20 cellular contexts compared by ENCODE assay signal in the genomic region with DNA sequence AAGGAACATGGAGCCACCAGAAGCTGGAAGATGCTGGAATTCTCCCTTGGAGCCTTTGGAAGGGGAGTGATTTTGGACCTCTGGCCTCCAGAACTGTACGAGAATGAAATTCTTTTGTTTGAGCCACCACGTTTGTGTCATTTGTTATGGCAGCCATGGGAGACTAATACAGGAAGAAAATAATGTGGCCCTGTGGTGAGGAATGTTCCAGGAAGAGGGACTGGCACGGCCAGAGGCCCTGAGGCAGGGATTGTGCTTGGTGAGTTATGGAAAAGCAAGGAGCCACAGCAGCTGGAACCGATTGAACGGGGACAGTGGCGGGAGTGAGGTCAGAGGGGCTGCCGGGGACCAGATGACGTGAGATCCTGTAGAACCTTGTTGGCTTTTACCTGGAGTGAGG. TPM values are rescaled to one million over a fixed set of nuclear protein-coding genes. Genes with fewer than 3 reads are reported as not detected.
A peak's percentile ranks its signal among the peaks of the same experiment; 100 is the strongest.
DNase-seq lines count a peak whose midpoint lies in the region; ATAC-seq, FAIRE-seq and TF ChIP-seq lines count a peak whose summit lies in the region.
"Had no signal": no experiment of that assay in that cellular context is flagged by ENCODE, and none has a peak within 500 bp of the region (broad histone marks: within the 10 kb centered on the region; RNA-seq: fewer than 3 reads in every experiment).

No MANE protein-coding gene starts in this region.

- DNase-seq in activated CD4-positive, alpha-beta T cell treated with anti-CD3 and anti-CD28 coated beads for 36 hours = no peak
- no peak for DNase-seq in activated CD4-positive, alpha-beta T cell treated with anti-CD3 and anti-CD28 coated beads, Interleukin-2, amount 10 ng/mL, durations not matched to agents 24 days and 14 days
- DNase-seq in K562 (ENCODE audit: extremely low read depth in 1 of 4, low spot score in 3 of 4) (no peak), neural progenitor cell (ENCODE audit: low spot score) (no peak), progenitor cell of endocrine pancreas (ENCODE audit: low spot score, unreplicated experiment) (no peak)
- DNase-seq: AML-193; Caco-2; CD4-positive, alpha-beta T cell; H9 had no signal

- peaks cover 7% of the 10 kb centered on the region for H3K9me3 Mint-ChIP-seq in activated CD4-positive, alpha-beta T cell treated with anti-CD3 and anti-CD28 coated beads for 36 hours (ENCODE audit: low read depth)
- peaks cover 4% of the 10 kb centered on the region for H3K9me3 Mint-ChIP-seq in activated CD4-positive, alpha-beta T cell treated with anti-CD3 and anti-CD28 coated beads, Interleukin-2, amount 10 ng/mL, durations not matched to agents 24 days and 14 days
- H3K9me3 Mint-ChIP-seq in neural progenitor cell = peaks cover 17% of the 10 kb centered on the region
- peaks cover 11% of the 10 kb centered on the region for H3K9me3 Mint-ChIP-seq in progenitor cell of endocrine pancreas (ENCODE audit: low read depth)

- H3K27me3 ChIP-seq in K562 (ENCODE audit: control insufficient read depth in 2 of 2, insufficient read depth in 2 of 2, low read length in 2 of 2) = peaks cover 0 to 9% of the 10 kb centered on the region in 2 experiments; a peak in 2 of 5 replicates
- no peaks in the 10 kb centered on the region for H3K27me3 ChIP-seq in neural progenitor cell

- no peak for ATAC-seq in activated CD4-positive, alpha-beta T cell treated with anti-CD3 and anti-CD28 coated beads for 36 hours
- ATAC-seq in K562 = no peak
- no peak for ATAC-seq in HG02981 (IDR thresholded peaks at IDR 0.05; ENCODE audit: unreplicated experiment)
- ATAC-seq in HG03175 (IDR thresholded peaks at IDR 0.05; ENCODE audit: unreplicated experiment) = no peak
- ATAC-seq: A549 had no signal

- H3K4me1 Mint-ChIP-seq in activated CD4-positive, alpha-beta T cell treated with anti-CD3 and anti-CD28 coated beads for 36 hours = no peaks in the 10 kb centered on the region
- no peaks in the 10 kb centered on the region for H3K4me1 Mint-ChIP-seq in activated CD4-positive, alpha-beta T cell treated with anti-CD3 and anti-CD28 coated beads, Interleukin-2, amount 10 ng/mL, durations not matched to agents 24 days and 14 days
- H3K4me1 Mint-ChIP-seq in neural progenitor cell (no peaks in the 10 kb centered on the region), progenitor cell of endocrine pancreas (ENCODE audit: low read depth) (no peaks in the 10 kb centered on the region)
- H3K4me1 Mint-ChIP-seq: H9 had no signal

- no peaks in the 10 kb centered on the region for H3K9me1 ChIP-seq in K562 (ENCODE audit: control insufficient read depth, insufficient read depth, low read length)

- no peaks in the 10 kb centered on the region for H3K79me2 ChIP-seq in K562 (ENCODE audit: control insufficient read depth, insufficient read depth, low read length)
- no peaks in the 10 kb centered on the region for H3K79me2 ChIP-seq in neural progenitor cell (ENCODE audit: low read depth)

- WGBS in K562 (ENCODE audit: insufficient coverage, low coverage, missing lambda C conversion rate) = 24% methylated on average over 8 of the region's 8 CpGs

- intact Hi-C loops in activated CD4-positive, alpha-beta T cell treated with anti-CD3 and anti-CD28 coated beads for 36 hours (cut with DNase I, micrococcal nuclease) = no loop called here
- intact Hi-C loops in activated CD4-positive, alpha-beta T cell treated with anti-CD3 and anti-CD28 coated beads, Interleukin-2, amount 10 ng/mL, durations not matched to agents 24 days and 14 days (cut with micrococcal nuclease) = no loop called here
- intact Hi-C loops in K562 (cut with micrococcal nuclease) = no loop called here

- CTCF ChIA-PET in activated CD4-positive, alpha-beta T cell treated with anti-CD3 and anti-CD28 coated beads for 36 hours (lab: Charles Lee) = interaction anchor here (1.0 kb wide), 1 partner anchor 18 kb away, joined by 5 read pairs; no protein-coding TSS in a partner anchor
- CTCF ChIA-PET in K562 (lab: Yijun Ruan, JAX; ENCODE audit: low intra/inter-chr PET ratio) = no interaction called here

- no peak overlapping the region for H3K27ac ChIP-seq in K562 (ENCODE audit: extremely low read depth, low read depth, low read length)
- H3K27ac ChIP-seq in neural progenitor cell = no peak overlapping the region
- H3K27ac ChIP-seq: 22Rv1, A549, C4-2B, HL-60 had no signal

- no peaks in the 10 kb centered on the region for H3K36me3 Mint-ChIP-seq in activated CD4-positive, alpha-beta T cell treated with anti-CD3 and anti-CD28 coated beads for 36 hours (ENCODE audit: low read depth)
- H3K36me3 Mint-ChIP-seq in activated CD4-positive, alpha-beta T cell treated with anti-CD3 and anti-CD28 coated beads, Interleukin-2, amount 10 ng/mL, durations not matched to agents 24 days and 14 days (ENCODE audit: low read depth) = no peaks in the 10 kb centered on the region
- H3K36me3 Mint-ChIP-seq in neural progenitor cell (no peaks in the 10 kb centered on the region), progenitor cell of endocrine pancreas (ENCODE audit: insufficient read depth) (peaks cover 4% of the 10 kb centered on the region)

- H3K9me3 ChIP-seq in K562 (replicated peaks; ENCODE audit: control insufficient read depth, insufficient read depth, low read depth, low read length) (no peaks in the 10 kb centered on the region), neural progenitor cell (ENCODE audit: low read depth) (no peaks in the 10 kb centered on the region)

- no TSS peak for BruUV-seq in K562 (replicated peaks; lab: Mats Ljungman, UMichigan)

- in situ Hi-C loops in K562 (cut with MboI) = no loop called here

- H3K4me1 ChIP-seq in K562 (replicated peaks in 1 of 2; ENCODE audit: control insufficient read depth in 2 of 2, insufficient read depth in 2 of 2, low read length in 2 of 2) = peaks cover 0 to 3% of the 10 kb centered on the region in 2 experiments; a peak in 1 of 5 replicates
- H3K4me1 ChIP-seq in neural progenitor cell = no peaks in the 10 kb centered on the region
- H3K4me1 ChIP-seq: A549, Caco-2 had no signal

- H3K4me3 ChIP-seq in K562 = no peak overlapping the region
- H3K4me3 ChIP-seq in neural progenitor cell = no peak overlapping the region
- H3K4me3 ChIP-seq: A549 had no signal

- TF ChIP-seq CTCF in K562 (IDR thresholded peaks at IDR 0.05 in 2 of 3, conservative IDR thresholded peaks at IDR 0.05 in 1 of 3; ENCODE audit: insufficient read depth in 2 of 3, low read depth in 1 of 3, low read length in 3 of 3) = no peak
- TF ChIP-seq CTCF in neural progenitor cell (IDR thresholded peaks at IDR 0.05) = no peak
- TF ChIP-seq CTCF in progenitor cell of endocrine pancreas (IDR thresholded peaks at IDR 0.05; ENCODE audit: unreplicated experiment) = no peak

- FAIRE-seq in K562 (lab: Jason Lieb, UNC) = no peak
- FAIRE-seq: A549, D721Med, G401.6, GM12891, GM19239, H1 had no signal

- H3K4me2 ChIP-seq in K562 (ENCODE audit: insufficient read depth, low read length) = no peak overlapping the region
- H3K4me2 ChIP-seq in neural progenitor cell = no peak overlapping the region
- H3K4me2 ChIP-seq: A549 had no signal

- H3K4me3 Mint-ChIP-seq in activated CD4-positive, alpha-beta T cell treated with anti-CD3 and anti-CD28 coated beads for 36 hours = no peak overlapping the region
- no peak overlapping the region for H3K4me3 Mint-ChIP-seq in activated CD4-positive, alpha-beta T cell treated with anti-CD3 and anti-CD28 coated beads, Interleukin-2, amount 10 ng/mL, durations not matched to agents 24 days and 14 days
- H3K4me3 Mint-ChIP-seq in neural progenitor cell = peak overlapping the region; percentile 8
- no peak overlapping the region for H3K4me3 Mint-ChIP-seq in progenitor cell of endocrine pancreas (ENCODE audit: low read depth)
- H3K4me3 Mint-ChIP-seq: CD4-positive, alpha-beta T cell; H9 had no signal

- H4K20me1 ChIP-seq in K562 (replicated peaks; ENCODE audit: control insufficient read depth, insufficient read depth, low read length) (no peaks in the 10 kb centered on the region), neural progenitor cell (ENCODE audit: low read depth) (no peaks in the 10 kb centered on the region)

- H3K27ac Mint-ChIP-seq in activated CD4-positive, alpha-beta T cell treated with anti-CD3 and anti-CD28 coated beads for 36 hours = peak overlapping the region; percentile 20
- no peak overlapping the region for H3K27ac Mint-ChIP-seq in activated CD4-positive, alpha-beta T cell treated with anti-CD3 and anti-CD28 coated beads, Interleukin-2, amount 10 ng/mL, durations not matched to agents 24 days and 14 days
- no peak overlapping the region for H3K27ac Mint-ChIP-seq in neural progenitor cell
- H3K27ac Mint-ChIP-seq in progenitor cell of endocrine pancreas = peak overlapping the region; percentile 58
- H3K27ac Mint-ChIP-seq: CD4-positive, alpha-beta T cell; H9 had no signal

- no peaks in the 10 kb centered on the region for H3K36me3 ChIP-seq in K562 (ENCODE audit: control insufficient read depth, insufficient read depth, low read length)
- no peaks in the 10 kb centered on the region for H3K36me3 ChIP-seq in neural progenitor cell

- H3F3A ChIP-seq in neural progenitor cell (ENCODE audit: low read depth) = no peaks in the 10 kb centered on the region

- 0 out of 2 replicates have a peak overlapping the region, but pooled peaks have one; percentile 44 for H2AFZ ChIP-seq in K562 (ENCODE audit: low read depth, low read length)
- no peak overlapping the region for H2AFZ ChIP-seq in neural progenitor cell (replicated peaks)

- TF ChIP-seq EP300 in K562 (IDR thresholded peaks at IDR 0.05; ENCODE audit: low read length) = no peak

- TF ChIP-seq POLR2A in K562 (conservative IDR thresholded peaks at IDR 0.05) = no peak

- no peak for TF ChIP-seq RAD21 in K562 (CRISPR knock-in tag; conservative IDR thresholded peaks at IDR 0.05 in 1 of 2, IDR thresholded peaks at IDR 0.05 in 1 of 2)

- no peak overlapping the region for H3K9ac ChIP-seq in K562 (ENCODE audit: insufficient read depth in 1 of 2, low read depth in 2 of 2, low read length in 2 of 2)
- H3K9ac ChIP-seq in neural progenitor cell = no peak overlapping the region

- H3K27me3 Mint-ChIP-seq in activated CD4-positive, alpha-beta T cell treated with anti-CD3 and anti-CD28 coated beads for 36 hours = no peaks in the 10 kb centered on the region
- no peaks in the 10 kb centered on the region for H3K27me3 Mint-ChIP-seq in activated CD4-positive, alpha-beta T cell treated with anti-CD3 and anti-CD28 coated beads, Interleukin-2, amount 10 ng/mL, durations not matched to agents 24 days and 14 days
- peaks cover 20% of the 10 kb centered on the region for H3K27me3 Mint-ChIP-seq in neural progenitor cell (ENCODE audit: insufficient read depth, low read depth)
- H3K27me3 Mint-ChIP-seq in progenitor cell of endocrine pancreas = no peaks in the 10 kb centered on the region
- H3K27me3 Mint-ChIP-seq: CD4-positive, alpha-beta T cell had no signal

- POLR2A ChIA-PET in activated CD4-positive, alpha-beta T cell treated with anti-CD3 and anti-CD28 coated beads for 36 hours (lab: Charles Lee) = no interaction called here
- POLR2A ChIA-PET in K562 (lab: Yijun Ruan, JAX) = no interaction called here

RNA-seq across cellular contexts. Expression of a gene that starts 51.4 kb away (rescaled TPM):
- total RNA-seq in activated CD4-positive, alpha-beta T cell treated with anti-CD3 and anti-CD28 coated beads for 36 hours = 10 to 100 TPM; 45.9 to 48.7 TPM
- total RNA-seq in activated CD4-positive, alpha-beta T cell treated with anti-CD3 and anti-CD28 coated beads, Interleukin-2, amount 10 ng/mL, durations not matched to agents 24 days and 14 days = 62.7 and 63.2 TPM in 2 replicates
- 60.4 and 84.1 TPM in 2 replicates for total RNA-seq in K562 (2011; cell fraction: chromatin; rRNA removed; ENCODE audit: low replicate concordance)
- 47.2 and 54.3 TPM in 2 replicates for total RNA-seq in K562 (2011; cell fraction: nucleolus; rRNA removed)
- total RNA-seq in K562 (2011; cell fraction: nucleoplasm; rRNA removed) = 53.7 and 61.0 TPM in 2 replicates
- 75.5 and 77.8 TPM in 2 replicates for total RNA-seq in K562 (2014; rRNA removed)
- 66.2 and 69.2 TPM in 2 replicates for total RNA-seq in K562 (2014; rRNA removed; fragmentation: Illumina TruSeq; extraction: Trizol)
- 79.1 and 90.5 TPM in 2 replicates for total RNA-seq in K562 (2015; rRNA removed; fragmentation: Illumina TruSeq; extraction: Trizol)
- 55.2 and 56.5 TPM in 2 replicates for total RNA-seq in K562 (2021)
- polyA plus RNA-seq in K562 (2011; rRNA removed) = 75.3 and 76.3 TPM in 2 replicates
- 80.3 and 88.1 TPM in 2 replicates for polyA plus RNA-seq in K562 (2011; cell fraction: cytosol; rRNA removed)
- 73.5 and 86.5 TPM in 2 replicates for polyA plus RNA-seq in K562 (2011; cell fraction: nucleus; rRNA removed)
- 58.5 and 70.9 TPM in 2 replicates for polyA plus RNA-seq in K562 (2012)
- 74.4 and 79.1 TPM in 2 replicates for polyA plus RNA-seq in K562 (2014; fragmentation: Illumina TruSeq; extraction: Trizol)
- 10 to 100 TPM; 20.5 to 30.4 TPM for polyA plus RNA-seq in K562 (2014; fragmentation: Nextera tagmentation; extraction: Ambion mirVana)
- polyA plus RNA-seq in K562 (2014; rRNA removed) = 84.5 and 90.0 TPM in 2 replicates
- polyA minus RNA-seq in K562 (2011; rRNA and poly(A)+ RNA removed) = 68.0 and 92.8 TPM in 2 replicates
- polyA minus RNA-seq in K562 (2011; cell fraction: cytosol; rRNA and poly(A)+ RNA removed) = 50.4 and 54.9 TPM in 2 replicates
- polyA minus RNA-seq in K562 (2011; cell fraction: nucleus; rRNA and poly(A)+ RNA removed) = 23.3 and 44.5 TPM in 2 replicates
- total RNA-seq in neural progenitor cell (ENCODE audit: low replicate concordance) = 93.6 and 93.8 TPM in 2 replicates
- total RNA-seq in progenitor cell of endocrine pancreas = 45.9 and 52.4 TPM in 2 replicates

RNA-seq across cellular contexts. Expression of a gene that starts 52.2 kb away (rescaled TPM):
- total RNA-seq in activated CD4-positive, alpha-beta T cell treated with anti-CD3 and anti-CD28 coated beads for 36 hours = under 1 TPM; 0.19 to 0.43 TPM
- total RNA-seq in activated CD4-positive, alpha-beta T cell treated with anti-CD3 and anti-CD28 coated beads, Interleukin-2, amount 10 ng/mL, durations not matched to agents 24 days and 14 days = 0.89 and 1.1 TPM in 2 replicates
- 6.1 and 32.3 TPM in 2 replicates for total RNA-seq in K562 (2011; cell fraction: chromatin; rRNA removed; ENCODE audit: low replicate concordance)
- total RNA-seq in K562 (2011; cell fraction: nucleolus; rRNA removed) = 29.6 and 31.0 TPM in 2 replicates
- 16.6 and 19.7 TPM in 2 replicates for total RNA-seq in K562 (2011; cell fraction: nucleoplasm; rRNA removed)
- 10.3 and 11.9 TPM in 2 replicates for total RNA-seq in K562 (2014; rRNA removed)
- total RNA-seq in K562 (2014; rRNA removed; fragmentation: Illumina TruSeq; extraction: Trizol) = 1.9 and 2.9 TPM in 2 replicates
- 5.5 and 5.6 TPM in 2 replicates for total RNA-seq in K562 (2015; rRNA removed; fragmentation: Illumina TruSeq; extraction: Trizol)
- 20.3 and 20.4 TPM in 2 replicates for total RNA-seq in K562 (2021)
- polyA plus RNA-seq in K562 (2011; rRNA removed) = 3.0 and 8.4 TPM in 2 replicates
- 8.5 and 13.5 TPM in 2 replicates for polyA plus RNA-seq in K562 (2011; cell fraction: cytosol; rRNA removed)
- 14.8 and 18.6 TPM in 2 replicates for polyA plus RNA-seq in K562 (2011; cell fraction: nucleus; rRNA removed)
- 9.6 and 14.7 TPM in 2 replicates for polyA plus RNA-seq in K562 (2012)
- 6.3 and 8.6 TPM in 2 replicates for polyA plus RNA-seq in K562 (2014; fragmentation: Illumina TruSeq; extraction: Trizol)
- polyA plus RNA-seq in K562 (2014; fragmentation: Nextera tagmentation; extraction: Ambion mirVana) = under 1 TPM; 0.01 to 0.06 TPM
- 7.9 and 9.6 TPM in 2 replicates for polyA plus RNA-seq in K562 (2014; rRNA removed)
- 2.8 and 3.4 TPM in 2 replicates for polyA minus RNA-seq in K562 (2011; rRNA and poly(A)+ RNA removed)
- 11.7 and 17.5 TPM in 2 replicates for polyA minus RNA-seq in K562 (2011; cell fraction: cytosol; rRNA and poly(A)+ RNA removed)
- polyA minus RNA-seq in K562 (2011; cell fraction: nucleus; rRNA and poly(A)+ RNA removed) = 6.5 and 10.6 TPM in 2 replicates
- 7.2 and 26.0 TPM in 2 replicates for total RNA-seq in neural progenitor cell (ENCODE audit: low replicate concordance)
- 77.6 and 85.0 TPM in 2 replicates for total RNA-seq in progenitor cell of endocrine pancreas

Comparison
In these comparisons a context has a peak if more than half of its experiments do, and no peak if none do; other contexts are left out.
1. H3K27ac Mint-ChIP-seq: peak in activated CD4-positive, alpha-beta T cell treated with anti-CD3 and anti-CD28 coated beads for 36 hours (single experiment) and progenitor cell of endocrine pancreas (single experiment); none in activated CD4-positive, alpha-beta T cell treated with anti-CD3 and anti-CD28 coated beads, Interleukin-2, amount 10 ng/mL, durations not matched to agents 24 days and 14 days (single experiment) and neural progenitor cell (single experiment).